8 cellular contexts compared by ENCODE assay signal in genomic region chr6:125867483-125867935, GRCh38.
DNase-seq lines count a peak whose midpoint lies in the region; ATAC-seq and TF ChIP-seq lines count a peak whose summit lies in the region.

No MANE protein-coding gene starts in this region.

- peaks cover 0 to 2% of the 10 kb centered on the region in 2 donors for H3K4me1 ChIP-seq in esophagus (ENCODE audit: control insufficient read depth in 2 of 2, insufficient read depth in 2 of 2, low read length in 1 of 2)

- H3K4me1 Mint-ChIP-seq in glutamatergic neuron (ENCODE audit: low read depth, unreplicated experiment): peaks cover 15% of the 10 kb centered on the region

- H3K4me3 Mint-ChIP-seq in glutamatergic neuron (ENCODE audit: unreplicated experiment): no peak overlapping the region

- H3K27ac ChIP-seq in esophagus (ENCODE audit: low read depth in 2 of 2, low read length in 1 of 2): peak overlapping the region; percentile 2 to 31

- no peak overlapping the region for H3K27ac Mint-ChIP-seq in glutamatergic neuron (ENCODE audit: unreplicated experiment)

- H3K27me3 Mint-ChIP-seq in glutamatergic neuron (ENCODE audit: unreplicated experiment): no peaks in the 10 kb centered on the region

- no peaks in the 10 kb centered on the region; the same call in 1 of the 2 replicates for H3K36me3 ChIP-seq in H7 (replicated peaks; ENCODE audit: control insufficient read depth, insufficient read depth, low read length)
- H3K36me3 ChIP-seq in esophagus (ENCODE audit: control insufficient read depth in 2 of 2, insufficient read depth in 2 of 2, low read length in 1 of 2): no peaks in the 10 kb centered on the region

- no peak overlapping the region for H3K4me3 ChIP-seq in H7 (ENCODE audit: insufficient read depth, low read depth, low read length)
- H3K4me3 ChIP-seq in esophagus (ENCODE audit: low read depth in 1 of 2, low read length in 2 of 2): no peak overlapping the region
- no peak overlapping the region for H3K4me3 ChIP-seq in retinal pigment epithelial cell (ENCODE audit: low read length)

- H3K36me3 Mint-ChIP-seq in glutamatergic neuron (ENCODE audit: unreplicated experiment): no peaks in the 10 kb centered on the region

- H3K9me3 Mint-ChIP-seq in glutamatergic neuron (ENCODE audit: unreplicated experiment): peaks cover 4% of the 10 kb centered on the region

- DNase-seq in H7: peak; percentile 42
- DNase-seq in NCI-H2196 (lab: John Stamatoyannopoulos, UW; ENCODE audit: unreplicated experiment): peak; percentile 32
- peak; percentile 69 for DNase-seq in retinal pigment epithelial cell (ENCODE audit: low read depth)
- no peak for DNase-seq in mesenteric fat pad (ENCODE audit: low spot score)
- no peak for DNase-seq in cardiac septum (ENCODE audit: low spot score)
- no peak for DNase-seq in glutamatergic neuron

- intact Hi-C loops in cardiac septum (cut with DNase I): no loop called here

- H3K9me3 ChIP-seq in esophagus (ENCODE audit: control insufficient read depth in 2 of 2, insufficient read depth in 1 of 2, low read depth in 1 of 2, low read length in 1 of 2): no peaks in the 10 kb centered on the region

- WGBS in esophagus, 2 donors: 51 to 66% methylated on average over 5 of the region's 5 CpGs

- TF ChIP-seq CTCF in retinal pigment epithelial cell (conservative IDR thresholded peaks at IDR 0.05; ENCODE audit: low read depth, low read length) (no peak), glutamatergic neuron (IDR thresholded peaks at IDR 0.05; ENCODE audit: partially characterized antibody, unreplicated experiment) (no peak)

- no peak for ATAC-seq in GM18858 (IDR thresholded peaks at IDR 0.05; ENCODE audit: unreplicated experiment)

- no peaks in the 10 kb centered on the region for H3K27me3 ChIP-seq in H7 (ENCODE audit: control insufficient read depth, insufficient read depth, low read length)
- no peaks in the 10 kb centered on the region for H3K27me3 ChIP-seq in esophagus (ENCODE audit: control insufficient read depth in 1 of 2, insufficient read depth in 2 of 2, low read length in 2 of 2)

Comparison
In these comparisons a context has a peak if more than half of its experiments do, and no peak if none do; other contexts are left out.
1. DNase-seq: peak in H7 (single experiment), NCI-H2196 (single experiment) and retinal pigment epithelial cell (single experiment); none in mesenteric fat pad (single experiment), cardiac septum (single experiment) and glutamatergic neuron (single experiment).